10 cellular contexts compared by ENCODE assay signal in genomic region chr16:62036101-62036806, GRCh38. TPM values are rescaled to one million over a fixed set of nuclear protein-coding genes. Genes with fewer than 3 reads are reported as not detected.
DNase-seq lines count a peak whose midpoint lies in the region; ATAC-seq lines count a peak whose summit lies in the region.
"Had no signal": no experiment of that assay in that cellular context is flagged by ENCODE, and none has a peak within 500 bp of the region (broad histone marks: within the 10 kb centered on the region; RNA-seq: fewer than 3 reads in every experiment).

Gene CDH8 (minus strand): TSS chr16:62036438. CDS start chr16:62021403, 15,035 bp downstream.

- no peaks in the 10 kb centered on the region for H3K36me3 Mint-ChIP-seq in activated CD4-positive, alpha-beta T cell treated with anti-CD3 and anti-CD28 coated beads, Interleukin-2, amount 10 ng/mL, durations not matched to agents 7 days and 5 days (ENCODE audit: low read depth)
- H3K36me3 Mint-ChIP-seq: activated naive CD8-positive, alpha-beta T cell treated with anti-CD3 and anti-CD28 coated beads, Interleukin-2, amount 10 ng/mL, durations not matched to agents 7 days and 5 days had no signal

- peaks cover 21 to 36% of the 10 kb centered on the region in 2 donors for H3K27me3 ChIP-seq in muscle layer of colon (ENCODE audit: control insufficient read depth in 1 of 2, insufficient read depth in 2 of 2, low read length in 2 of 2)

- no peaks in the 10 kb centered on the region for H3K9me3 Mint-ChIP-seq in activated CD4-positive, alpha-beta T cell treated with anti-CD3 and anti-CD28 coated beads, Interleukin-2, amount 10 ng/mL, durations not matched to agents 7 days and 5 days
- H3K9me3 Mint-ChIP-seq: activated naive CD8-positive, alpha-beta T cell treated with anti-CD3 and anti-CD28 coated beads, Interleukin-2, amount 10 ng/mL, durations not matched to agents 7 days and 5 days had no signal

- ATAC-seq in GM18520 (IDR thresholded peaks at IDR 0.05; ENCODE audit: unreplicated experiment) = no peak

- H3K4me1 ChIP-seq in muscle layer of colon (ENCODE audit: insufficient read depth, low read length) = peaks cover 4% of the 10 kb centered on the region

- peak within 1 kb of the TSS; percentile 46 for H3K27ac Mint-ChIP-seq in activated CD4-positive, alpha-beta T cell treated with anti-CD3 and anti-CD28 coated beads, Interleukin-2, amount 10 ng/mL, durations not matched to agents 7 days and 5 days
- H3K27ac Mint-ChIP-seq: activated naive CD8-positive, alpha-beta T cell treated with anti-CD3 and anti-CD28 coated beads, Interleukin-2, amount 10 ng/mL, durations not matched to agents 7 days and 5 days; B cell had no signal

- no peak for DNase-seq in activated CD4-positive, alpha-beta T cell treated with anti-CD3 and anti-CD28 coated beads, Interleukin-2, amount 10 ng/mL, durations not matched to agents 7 days and 5 days
- no peak for DNase-seq in activated CD4-positive, alpha-beta T cell treated with anti-CD3 and anti-CD28 coated beads, Interleukin-2, amount 50 U/mL, for 48 hours
- DNase-seq in ecto neural progenitor cell (ENCODE audit: low spot score) (peak; percentile 86), ureter (ENCODE audit: low spot score) (peak; percentile 41), GF-D8 (lab: John Stamatoyannopoulos, UW) (no peak)
- DNase-seq in activated effector memory CD4-positive, alpha-beta T cell treated with anti-CD3 and anti-CD28 coated beads, Interleukin-2, amount 50 U/mL, for 16 hours = no peak
- DNase-seq: activated naive CD8-positive, alpha-beta T cell treated with anti-CD3 and anti-CD28 coated beads, Interleukin-2, amount 10 ng/mL, durations not matched to agents 7 days and 5 days had no signal

- CTCF ChIA-PET in activated CD4-positive, alpha-beta T cell treated with anti-CD3 and anti-CD28 coated beads, Interleukin-2, amount 10 ng/mL, durations not matched to agents 7 days and 5 days (lab: Charles Lee) = no interaction called here

- H3K36me3 ChIP-seq in muscle layer of colon (ENCODE audit: insufficient read depth, low read length) = no peaks in the 10 kb centered on the region

- no peak within 1 kb of the TSS for H3K9ac ChIP-seq in muscle layer of colon (ENCODE audit: low read length)

- H3K27ac ChIP-seq in muscle layer of colon (ENCODE audit: low read depth, low read length) = no peak within 1 kb of the TSS

- no peaks in the 10 kb centered on the region for H3K9me3 ChIP-seq in muscle layer of colon (ENCODE audit: low read length)

- H3K4me3 Mint-ChIP-seq in activated CD4-positive, alpha-beta T cell treated with anti-CD3 and anti-CD28 coated beads, Interleukin-2, amount 10 ng/mL, durations not matched to agents 7 days and 5 days = no peak within 1 kb of the TSS
- H3K4me3 Mint-ChIP-seq: activated naive CD8-positive, alpha-beta T cell treated with anti-CD3 and anti-CD28 coated beads, Interleukin-2, amount 10 ng/mL, durations not matched to agents 7 days and 5 days; B cell had no signal

- H3K4me1 Mint-ChIP-seq in activated CD4-positive, alpha-beta T cell treated with anti-CD3 and anti-CD28 coated beads, Interleukin-2, amount 10 ng/mL, durations not matched to agents 7 days and 5 days = no peaks in the 10 kb centered on the region
- H3K4me1 Mint-ChIP-seq: activated naive CD8-positive, alpha-beta T cell treated with anti-CD3 and anti-CD28 coated beads, Interleukin-2, amount 10 ng/mL, durations not matched to agents 7 days and 5 days; B cell had no signal

- POLR2A ChIA-PET in activated CD4-positive, alpha-beta T cell treated with anti-CD3 and anti-CD28 coated beads, Interleukin-2, amount 10 ng/mL, durations not matched to agents 7 days and 5 days (lab: Charles Lee) = no interaction called here

- peaks cover 14% of the 10 kb centered on the region for H3K27me3 Mint-ChIP-seq in activated CD4-positive, alpha-beta T cell treated with anti-CD3 and anti-CD28 coated beads, Interleukin-2, amount 10 ng/mL, durations not matched to agents 7 days and 5 days

- peak within 1 kb of the TSS; percentile 7 to 45 for H3K4me3 ChIP-seq in muscle layer of colon (ENCODE audit: low read depth in 1 of 2, low read length in 2 of 2)

RNA-seq across cellular contexts. Expression of gene CDH8, which starts in this region (rescaled TPM):
- total RNA-seq in activated CD4-positive, alpha-beta T cell treated with anti-CD3 and anti-CD28 coated beads, Interleukin-2, amount 10 ng/mL, durations not matched to agents 7 days and 5 days = not detected
- 12.3 TPM for total RNA-seq in ureter
- total RNA-seq: B cell had no signal

Comparison
In these comparisons a context has a peak if more than half of its experiments do, and no peak if none do; other contexts are left out.
1. RNA of gene CDH8 (total RNA-seq): 12.3 TPM in ureter (single experiment); not detected in activated CD4-positive, alpha-beta T cell treated with anti-CD3 and anti-CD28 coated beads, Interleukin-2, amount 10 ng/mL, durations not matched to agents 7 days and 5 days; every median in the first group is over 10 times any median in the second.
2. DNase-seq: peak in ecto neural progenitor cell (single experiment) and ureter (single experiment); none in activated CD4-positive, alpha-beta T cell treated with anti-CD3 and anti-CD28 coated beads, Interleukin-2, amount 10 ng/mL, durations not matched to agents 7 days and 5 days (single experiment), activated CD4-positive, alpha-beta T cell treated with anti-CD3 and anti-CD28 coated beads, Interleukin-2, amount 50 U/mL, for 48 hours (0 of 2), activated effector memory CD4-positive, alpha-beta T cell treated with anti-CD3 and anti-CD28 coated beads, Interleukin-2, amount 50 U/mL, for 16 hours (single experiment) and GF-D8 (single experiment).